ENCODE assay signal across 11 cellular contexts in genomic region chr1:206052231-206052865, GRCh38. TPM values are rescaled to one million over a fixed set of nuclear protein-coding genes. Genes with fewer than 3 reads are reported as not detected.
DNase-seq lines count a peak whose midpoint lies in the region; ATAC-seq and TF ChIP-seq lines count a peak whose summit lies in the region.
"Not testable (repeated sequence)": the region's sequence is repeated elsewhere in the genome, so short reads cannot be mapped to it uniquely, and the experiment has no call there.
"Had no signal": no experiment of that assay in that cellular context is flagged by ENCODE, and none has a peak within 500 bp of the region (broad histone marks: within the 10 kb centered on the region; RNA-seq: fewer than 3 reads in every experiment).

No MANE protein-coding gene starts in this region.

- not testable (repeated sequence) for H3K36me3 Mint-ChIP-seq in IgD-negative memory B cell; activated naive CD4-positive, alpha-beta T cell treated with anti-CD3 and anti-CD28 coated beads, Interleukin-2, amount 10 ng/mL, durations not matched to agents 7 days and 5 days; naive B cell; stimulated activated naive CD8-positive, alpha-beta T cell treated with anti-CD3 and anti-CD28 coated beads, Interleukin-15, Interleukin-2, amounts not matched to agents 100 ng/mL and 50 ng/mL, for 24 hours (ENCODE audit: low read depth)

- TF ChIP-seq CTCF in DOHH2 (IDR thresholded peaks at IDR 0.05; ENCODE audit: low read depth, low read length, poor library complexity, severe bottlenecking); OCI-LY7 (conservative IDR thresholded peaks at IDR 0.05; ENCODE audit: low read length): not testable (repeated sequence)

- H3K4me3 ChIP-seq in DOHH2 (ENCODE audit: low read length) (peak overlapping the region; percentile 92), OCI-LY7 (ENCODE audit: low read depth, low read length, poor library complexity, severe bottlenecking) (peak overlapping the region; percentile 75)

- H4K20me1 ChIP-seq in DOHH2 (ENCODE audit: control insufficient read depth, insufficient read depth, low read depth, low read length); OCI-LY7 (ENCODE audit: insufficient read depth, low read length): not testable (repeated sequence)

- POLR2A ChIA-PET in OCI-LY7 (lab: Charles Lee), result interaction anchor here (1.3 to 1.5 kb wide), 2 partner anchors 15 to 21 kb away, joined by 5 read pairs; no protein-coding TSS in a partner anchor

- peaks cover 37% of the 10 kb centered on the region for H3K36me3 ChIP-seq in DOHH2 (ENCODE audit: control insufficient read depth, low read length)
- H3K36me3 ChIP-seq in OCI-LY7 (ENCODE audit: insufficient read depth, low read length), result peaks cover 30% of the 10 kb centered on the region

- DNase-seq in OCI-LY7 (ENCODE audit: low spot score), result peak; percentile 38
- DNase-seq in activated naive CD4-positive, alpha-beta T cell treated with anti-CD3 and anti-CD28 coated beads, Interleukin-2, amount 10 ng/mL, durations not matched to agents 7 days and 5 days; epithelial cell of prostate (ENCODE audit: low read depth, low spot score); naive B cell: not testable (repeated sequence)

- peaks cover 33% of the 10 kb centered on the region for H3F3A ChIP-seq in DOHH2 (ENCODE audit: control insufficient read depth, insufficient read depth)

- H3K4me2 ChIP-seq in DOHH2 (ENCODE audit: low read length), result peak overlapping the region; percentile 93
- peak overlapping the region; percentile 85 for H3K4me2 ChIP-seq in OCI-LY7 (ENCODE audit: low read length)

- H2AFZ ChIP-seq in OCI-LY7 (ENCODE audit: low read length), result peak overlapping the region; percentile 27; the same call in 1 of the 2 replicates

- peak overlapping the region; percentile 92 for H3K27ac ChIP-seq in DOHH2 (ENCODE audit: low read depth, low read length)
- H3K27ac ChIP-seq in OCI-LY7 (ENCODE audit: low read depth, low read length, poor library complexity, severe bottlenecking), result peak overlapping the region; percentile 98
- H3K27ac ChIP-seq in epithelial cell of prostate, result peak overlapping the region; percentile 41

- CTCF ChIA-PET in OCI-LY7 (lab: Charles Lee; ENCODE audit: unreplicated experiment); activated naive CD4-positive, alpha-beta T cell treated with anti-CD3 and anti-CD28 coated beads, Interleukin-2, amount 10 ng/mL, durations not matched to agents 7 days and 5 days (lab: Charles Lee): not testable (repeated sequence)

- not testable (repeated sequence) for ATAC-seq in naive B cell (ENCODE audit: low read depth in 2 of 2)

- peaks cover 86% of the 10 kb centered on the region for H3K4me1 ChIP-seq in DOHH2 (ENCODE audit: control insufficient read depth, low read length)
- peaks cover 73% of the 10 kb centered on the region for H3K4me1 ChIP-seq in OCI-LY7 (ENCODE audit: insufficient read depth, low read length, poor library complexity, severe bottlenecking)

- H3K27ac Mint-ChIP-seq in IgD-negative memory B cell (peak overlapping the region; percentile 89 to 98 (median 90)), naive B cell (peak overlapping the region; percentile 93 to 98 (median 96))
- H3K27ac Mint-ChIP-seq in activated naive CD4-positive, alpha-beta T cell treated with anti-CD3 and anti-CD28 coated beads, Interleukin-2, amount 10 ng/mL, durations not matched to agents 7 days and 5 days, result peak overlapping the region; percentile 63
- peak overlapping the region; percentile 61 for H3K27ac Mint-ChIP-seq in stimulated activated naive CD8-positive, alpha-beta T cell treated with anti-CD3 and anti-CD28 coated beads, Interleukin-15, Interleukin-2, amounts not matched to agents 100 ng/mL and 50 ng/mL, for 24 hours

- not testable (repeated sequence) for H3K9me3 ChIP-seq in DOHH2 (ENCODE audit: control insufficient read depth, insufficient read depth, low read length); OCI-LY7 (ENCODE audit: low read length)

- not testable (repeated sequence) for H3K27me3 ChIP-seq in DOHH2 (ENCODE audit: control insufficient read depth, low read length)

- H3K79me2 ChIP-seq in DOHH2 (ENCODE audit: control insufficient read depth, low read length), result peaks cover 51% of the 10 kb centered on the region
- H3K79me2 ChIP-seq in OCI-LY7 (ENCODE audit: insufficient read depth, low read depth, low read length), result peaks cover 46% of the 10 kb centered on the region

- H3K4me3 Mint-ChIP-seq in IgD-negative memory B cell (peak overlapping the region; percentile 74 to 89 (median 80)), naive B cell (peak overlapping the region; percentile 10 to 83 (median 73))
- not testable (repeated sequence) for H3K4me3 Mint-ChIP-seq in activated naive CD4-positive, alpha-beta T cell treated with anti-CD3 and anti-CD28 coated beads, Interleukin-2, amount 10 ng/mL, durations not matched to agents 7 days and 5 days; stimulated activated naive CD8-positive, alpha-beta T cell treated with anti-CD3 and anti-CD28 coated beads, Interleukin-15, Interleukin-2, amounts not matched to agents 100 ng/mL and 50 ng/mL, for 24 hours

- H3K9me2 ChIP-seq in DOHH2 (replicated peaks; ENCODE audit: control insufficient read depth, low read length); OCI-LY7 (ENCODE audit: insufficient read depth, low read length): not testable (repeated sequence)

- not testable (repeated sequence) for H3K9me3 Mint-ChIP-seq in IgD-negative memory B cell; activated naive CD4-positive, alpha-beta T cell treated with anti-CD3 and anti-CD28 coated beads, Interleukin-2, amount 10 ng/mL, durations not matched to agents 7 days and 5 days; naive B cell; stimulated activated naive CD8-positive, alpha-beta T cell treated with anti-CD3 and anti-CD28 coated beads, Interleukin-15, Interleukin-2, amounts not matched to agents 100 ng/mL and 50 ng/mL, for 24 hours

- not testable (repeated sequence) for H3K27me3 Mint-ChIP-seq in IgD-negative memory B cell, naive B cell
- peaks cover 16% of the 10 kb centered on the region for H3K27me3 Mint-ChIP-seq in activated naive CD4-positive, alpha-beta T cell treated with anti-CD3 and anti-CD28 coated beads, Interleukin-2, amount 10 ng/mL, durations not matched to agents 7 days and 5 days
- H3K27me3 Mint-ChIP-seq in stimulated activated naive CD8-positive, alpha-beta T cell treated with anti-CD3 and anti-CD28 coated beads, Interleukin-15, Interleukin-2, amounts not matched to agents 100 ng/mL and 50 ng/mL, for 24 hours, result peaks cover 14% of the 10 kb centered on the region

- H3K4me1 Mint-ChIP-seq in IgD-negative memory B cell, result peaks cover 76 to 86% (median 85%) of the 10 kb centered on the region in 3 donors
- H3K4me1 Mint-ChIP-seq in activated naive CD4-positive, alpha-beta T cell treated with anti-CD3 and anti-CD28 coated beads, Interleukin-2, amount 10 ng/mL, durations not matched to agents 7 days and 5 days, result peaks cover 46% of the 10 kb centered on the region
- peaks cover 62 to 85% (median 75%) of the 10 kb centered on the region in 3 donors for H3K4me1 Mint-ChIP-seq in naive B cell
- peaks cover 52% of the 10 kb centered on the region for H3K4me1 Mint-ChIP-seq in stimulated activated naive CD8-positive, alpha-beta T cell treated with anti-CD3 and anti-CD28 coated beads, Interleukin-15, Interleukin-2, amounts not matched to agents 100 ng/mL and 50 ng/mL, for 24 hours (ENCODE audit: low read depth)

- intact Hi-C loops in OCI-LY7 (cut with micrococcal nuclease; ENCODE audit: unreplicated experiment), result loop anchor here (5.0 to 10.0 kb wide), 6 partner anchors 385 to 1530 kb away; partner anchors contain the start of genes FCMR, IKBKE and MAPKAPK2

- BruUV-seq in OCI-LY7 (replicated peaks; lab: Mats Ljungman, UMichigan), result not testable (repeated sequence)

RNA-seq across cellular contexts. Expression of gene RHEX, which starts 0.6 kb away (rescaled TPM):
- polyA plus RNA-seq in IgD-negative memory B cell (2.0 TPM), naive B cell (ENCODE audit: low read depth in 6 of 6) (1 to 10 TPM in 2 of 6 donors, under 1 TPM in 4; 0.28 to 5.3 (median 0.60) TPM)
- 5.0 and 6.4 TPM in 2 replicates for total RNA-seq in OCI-LY7 (2014; rRNA removed; shearing (Covaris generic))
- 9.9 and 10.0 TPM in 2 replicates for total RNA-seq in OCI-LY7 (2022)
- total RNA-seq: Caco-2; CD4-positive, alpha-beta T cell; M059J; PC-9 had no signal

RNA-seq across cellular contexts. Expression of gene CTSE, which starts 28.7 kb away (rescaled TPM):
- polyA plus RNA-seq in IgD-negative memory B cell (not detected), naive B cell (ENCODE audit: low read depth in 6 of 6) (not detected)
- not detected in 2 replicates for total RNA-seq in OCI-LY7 (2014; rRNA removed; shearing (Covaris generic))
- total RNA-seq in OCI-LY7 (2022), result not detected in 2 replicates
- total RNA-seq: CD4-positive, alpha-beta T cell; M059J had no signal

RNA-seq across cellular contexts. Expression of gene RAB7B, which starts 49.2 kb away (rescaled TPM):
- polyA plus RNA-seq in IgD-negative memory B cell (not detected), naive B cell (ENCODE audit: low read depth in 6 of 6) (not detected)
- total RNA-seq in OCI-LY7 (2014; rRNA removed; shearing (Covaris generic)), result not detected in 2 replicates
- not detected in 2 replicates for total RNA-seq in OCI-LY7 (2022)
- total RNA-seq: Caco-2, PC-9 had no signal

Comparison
In these comparisons a context has a peak if more than half of its experiments do, and no peak if none do; other contexts are left out.
1. H3K27ac ChIP-seq: peak in every context shown above with its lines; median percentile 98 in OCI-LY7; 92 in DOHH2; 41 in epithelial cell of prostate.